1 cellular context compared by ENCODE assay signal in the genomic region with DNA sequence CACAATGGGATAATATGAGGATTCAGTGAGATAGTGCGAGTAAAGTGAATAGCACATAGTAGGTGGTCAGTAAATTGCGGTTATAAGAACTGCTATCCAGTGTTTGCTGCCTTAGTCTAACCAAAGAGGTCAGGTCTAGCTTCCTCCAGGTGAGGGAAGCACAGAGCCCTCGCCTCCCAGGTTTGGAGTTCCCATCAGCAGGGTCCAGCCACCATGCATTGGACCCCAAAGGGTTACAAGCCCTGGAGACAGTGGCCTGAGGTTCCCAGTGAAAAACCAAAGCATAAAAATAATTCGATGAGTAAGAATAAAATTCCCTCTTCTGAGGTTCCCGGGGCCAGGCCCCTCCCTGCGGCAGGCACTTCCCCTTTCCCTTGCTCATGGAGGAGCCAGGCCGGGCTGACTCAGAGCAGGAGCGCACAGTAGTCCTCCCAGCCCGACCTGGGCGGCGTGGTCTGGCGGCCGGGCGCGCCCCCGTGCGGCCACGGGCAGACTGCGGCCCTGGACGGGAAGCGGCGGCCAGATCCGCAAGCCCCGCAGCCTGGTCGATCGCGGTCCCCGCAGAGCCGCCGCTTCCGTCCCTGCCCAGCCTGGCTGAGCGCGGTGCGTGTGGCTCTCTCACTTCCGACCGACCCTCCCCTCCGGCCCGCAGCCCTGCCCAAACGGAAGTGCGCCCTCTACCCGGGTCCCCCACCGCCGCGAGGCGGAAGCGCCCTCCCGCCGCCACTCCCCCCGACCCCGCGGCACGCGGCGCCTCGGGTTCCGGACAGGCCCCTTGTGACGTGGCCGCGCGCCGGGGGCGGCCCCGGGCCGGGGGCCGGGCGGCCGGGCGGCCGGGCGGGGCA.
TF ChIP-seq lines count a peak whose summit lies in the region.

SLC39A13 (plus strand) TSS at position 845 of the 845 bp plus-strand sequence. CDS start 1,505 bp downstream, outside the sequence.

TF ChIP-seq in K562, 482 proteins besides CTCF, POLR2A, EP300 and RAD21 (continued from another document and continues in another):
- TF ChIP-seq, protein P1, sequence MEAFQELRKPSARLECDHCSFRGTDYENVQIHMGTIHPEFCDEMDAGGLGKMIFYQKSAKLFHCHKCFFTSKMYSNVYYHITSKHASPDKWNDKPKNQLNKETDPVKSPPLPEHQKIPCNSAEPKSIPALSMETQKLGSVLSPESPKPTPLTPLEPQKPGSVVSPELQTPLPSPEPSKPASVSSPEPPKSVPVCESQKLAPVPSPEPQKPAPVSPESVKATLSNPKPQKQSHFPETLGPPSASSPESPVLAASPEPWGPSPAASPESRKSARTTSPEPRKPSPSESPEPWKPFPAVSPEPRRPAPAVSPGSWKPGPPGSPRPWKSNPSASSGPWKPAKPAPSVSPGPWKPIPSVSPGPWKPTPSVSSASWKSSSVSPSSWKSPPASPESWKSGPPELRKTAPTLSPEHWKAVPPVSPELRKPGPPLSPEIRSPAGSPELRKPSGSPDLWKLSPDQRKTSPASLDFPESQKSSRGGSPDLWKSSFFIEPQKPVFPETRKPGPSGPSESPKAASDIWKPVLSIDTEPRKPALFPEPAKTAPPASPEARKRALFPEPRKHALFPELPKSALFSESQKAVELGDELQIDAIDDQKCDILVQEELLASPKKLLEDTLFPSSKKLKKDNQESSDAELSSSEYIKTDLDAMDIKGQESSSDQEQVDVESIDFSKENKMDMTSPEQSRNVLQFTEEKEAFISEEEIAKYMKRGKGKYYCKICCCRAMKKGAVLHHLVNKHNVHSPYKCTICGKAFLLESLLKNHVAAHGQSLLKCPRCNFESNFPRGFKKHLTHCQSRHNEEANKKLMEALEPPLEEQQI (IDR thresholded peaks at IDR 0.05) = no peak
- TF ChIP-seq, protein P2, sequence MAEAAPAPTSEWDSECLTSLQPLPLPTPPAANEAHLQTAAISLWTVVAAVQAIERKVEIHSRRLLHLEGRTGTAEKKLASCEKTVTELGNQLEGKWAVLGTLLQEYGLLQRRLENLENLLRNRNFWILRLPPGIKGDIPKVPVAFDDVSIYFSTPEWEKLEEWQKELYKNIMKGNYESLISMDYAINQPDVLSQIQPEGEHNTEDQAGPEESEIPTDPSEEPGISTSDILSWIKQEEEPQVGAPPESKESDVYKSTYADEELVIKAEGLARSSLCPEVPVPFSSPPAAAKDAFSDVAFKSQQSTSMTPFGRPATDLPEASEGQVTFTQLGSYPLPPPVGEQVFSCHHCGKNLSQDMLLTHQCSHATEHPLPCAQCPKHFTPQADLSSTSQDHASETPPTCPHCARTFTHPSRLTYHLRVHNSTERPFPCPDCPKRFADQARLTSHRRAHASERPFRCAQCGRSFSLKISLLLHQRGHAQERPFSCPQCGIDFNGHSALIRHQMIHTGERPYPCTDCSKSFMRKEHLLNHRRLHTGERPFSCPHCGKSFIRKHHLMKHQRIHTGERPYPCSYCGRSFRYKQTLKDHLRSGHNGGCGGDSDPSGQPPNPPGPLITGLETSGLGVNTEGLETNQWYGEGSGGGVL (CRISPR knock-in tag; IDR thresholded peaks at IDR 0.05) = no peak
- TF ChIP-seq ZBED1 (IDR thresholded peaks at IDR 0.05) = 0 out of 2 replicates have a peak, but pooled peaks have one; percentile 60
- no peak for TF ChIP-seq TFAM (CRISPR knock-in tag; conservative IDR thresholded peaks at IDR 0.05)
- no peak for TF ChIP-seq BRF1 (IDR thresholded peaks at IDR 0.05; ENCODE audit: borderline replicate concordance, extremely low read depth, insufficient read length)
- TF ChIP-seq POLR3G (IDR thresholded peaks at IDR 0.05; ENCODE audit: extremely low read depth, insufficient read length, insufficient replicate concordance) = no peak
- peak; percentile 61 for TF ChIP-seq TCF3 (CRISPR knock-in tag; IDR thresholded peaks at IDR 0.05)
- peak; percentile 51 for TF ChIP-seq BHLHE40 (IDR thresholded peaks at IDR 0.05; ENCODE audit: low read length)
- no peak for TF ChIP-seq NR0B1 (IDR thresholded peaks at IDR 0.05; ENCODE audit: partially characterized antibody)
- TF ChIP-seq CREB1 (IDR thresholded peaks at IDR 0.05) = peak; percentile 92
- peak; percentile 95 for TF ChIP-seq CREB1 (CRISPR knock-in tag; IDR thresholded peaks at IDR 0.05)
- TF ChIP-seq, protein P3, sequence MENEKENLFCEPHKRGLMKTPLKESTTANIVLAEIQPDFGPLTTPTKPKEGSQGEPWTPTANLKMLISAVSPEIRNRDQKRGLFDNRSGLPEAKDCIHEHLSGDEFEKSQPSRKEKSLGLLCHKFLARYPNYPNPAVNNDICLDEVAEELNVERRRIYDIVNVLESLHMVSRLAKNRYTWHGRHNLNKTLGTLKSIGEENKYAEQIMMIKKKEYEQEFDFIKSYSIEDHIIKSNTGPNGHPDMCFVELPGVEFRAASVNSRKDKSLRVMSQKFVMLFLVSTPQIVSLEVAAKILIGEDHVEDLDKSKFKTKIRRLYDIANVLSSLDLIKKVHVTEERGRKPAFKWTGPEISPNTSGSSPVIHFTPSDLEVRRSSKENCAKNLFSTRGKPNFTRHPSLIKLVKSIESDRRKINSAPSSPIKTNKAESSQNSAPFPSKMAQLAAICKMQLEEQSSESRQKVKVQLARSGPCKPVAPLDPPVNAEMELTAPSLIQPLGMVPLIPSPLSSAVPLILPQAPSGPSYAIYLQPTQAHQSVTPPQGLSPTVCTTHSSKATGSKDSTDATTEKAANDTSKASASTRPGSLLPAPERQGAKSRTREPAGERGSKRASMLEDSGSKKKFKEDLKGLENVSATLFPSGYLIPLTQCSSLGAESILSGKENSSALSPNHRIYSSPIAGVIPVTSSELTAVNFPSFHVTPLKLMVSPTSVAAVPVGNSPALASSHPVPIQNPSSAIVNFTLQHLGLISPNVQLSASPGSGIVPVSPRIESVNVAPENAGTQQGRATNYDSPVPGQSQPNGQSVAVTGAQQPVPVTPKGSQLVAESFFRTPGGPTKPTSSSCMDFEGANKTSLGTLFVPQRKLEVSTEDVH (IDR thresholded peaks at IDR 0.05; ENCODE audit: low read depth, partially characterized antibody) = peak; percentile 88
- TF ChIP-seq GTF2F1 (IDR thresholded peaks at IDR 0.05; ENCODE audit: low read depth, low read length) = peak; percentile 65; the same call in 1 of the 2 replicates
- TF ChIP-seq ZNF274 (IDR thresholded peaks at IDR 0.05; ENCODE audit: borderline replicate concordance, low read depth, low read length) = no peak
- no peak for TF ChIP-seq CEBPB (tag; IDR thresholded peaks at IDR 0.05)
- peak; percentile 92 for TF ChIP-seq ATF7 (IDR thresholded peaks at IDR 0.05)
- TF ChIP-seq HIVEP1 (CRISPR knock-in tag; IDR thresholded peaks at IDR 0.05) = no peak
- peak; percentile 52 to 66; a peak in 2 of 4 replicates for TF ChIP-seq FOXK2 (conservative IDR thresholded peaks at IDR 0.05 in 1 of 2, IDR thresholded peaks at IDR 0.05 in 1 of 2; ENCODE audit: low read depth in 2 of 2)
- no peak for TF ChIP-seq CBFB (CRISPR knock-in tag; IDR thresholded peaks at IDR 0.05)
- TF ChIP-seq RUNX1 (IDR thresholded peaks at IDR 0.05; ENCODE audit: low read depth) = no peak
- TF ChIP-seq RFX1 (IDR thresholded peaks at IDR 0.05) = no peak
- TF ChIP-seq PCBP2 (IDR thresholded peaks at IDR 0.05; ENCODE audit: low read depth, low read length, poor library complexity, severe bottlenecking) = no peak
- 0 out of 2 replicates have a peak, but pooled peaks have one; percentile 27 for TF ChIP-seq CHD2 (IDR thresholded peaks at IDR 0.05; ENCODE audit: low read depth, low read length)
- TF ChIP-seq ETS1 (conservative IDR thresholded peaks at IDR 0.05; ENCODE audit: control insufficient read depth, low read depth, low read length) = peak; percentile 81
- TF ChIP-seq STAT5A (IDR thresholded peaks at IDR 0.05; ENCODE audit: borderline replicate concordance, low read length) = peak; percentile 18; the same call in 1 of the 2 replicates
- TF ChIP-seq NCOA6 (IDR thresholded peaks at IDR 0.05) = no peak
- 0 out of 4 replicates have a peak, but pooled peaks of 1 of the 2 experiments have one; percentile 46 for TF ChIP-seq FOXA3 (CRISPR knock-in tag; conservative IDR thresholded peaks at IDR 0.05 in 1 of 2, IDR thresholded peaks at IDR 0.05 in 1 of 2)
- no peak for TF ChIP-seq KLF6 (CRISPR knock-in tag; IDR thresholded peaks at IDR 0.05; ENCODE audit: borderline replicate concordance)
- TF ChIP-seq SAFB2 (IDR thresholded peaks at IDR 0.05; ENCODE audit: borderline replicate concordance, low read depth, low read length, severe bottlenecking) = no peak
- 0 out of 2 replicates have a peak, but pooled peaks have one; percentile 37 for TF ChIP-seq ZNF253 (CRISPR knock-in tag; conservative IDR thresholded peaks at IDR 0.05)
- TF ChIP-seq SRF (CRISPR knock-in tag; IDR thresholded peaks at IDR 0.05) = 0 out of 4 replicates have a peak, but pooled peaks of 1 of the 2 experiments have one; percentile 13
- TF ChIP-seq PTTG1 (tag; IDR thresholded peaks at IDR 0.05; ENCODE audit: low read depth) = no peak
- TF ChIP-seq MXI1 (IDR thresholded peaks at IDR 0.05; ENCODE audit: low read depth, low read length) = peak; percentile 52; the same call in 1 of the 2 replicates
- no peak for TF ChIP-seq NBN (IDR thresholded peaks at IDR 0.05; ENCODE audit: low read depth)
- peak; percentile 83 for TF ChIP-seq LCOR (CRISPR knock-in tag; IDR thresholded peaks at IDR 0.05)
- TF ChIP-seq NFE2L1 (tag; IDR thresholded peaks at IDR 0.05; ENCODE audit: borderline replicate concordance, low read depth) = no peak
- no peak for TF ChIP-seq ZNF133 (CRISPR knock-in tag; IDR thresholded peaks at IDR 0.05)
